Comparison of ENCODE assay signal across 26 cellular contexts in genomic region chr22:26409705-26410376, GRCh38. TPM values are rescaled to one million over a fixed set of nuclear protein-coding genes. Genes with fewer than 3 reads are reported as not detected.
DNase-seq lines count a peak whose midpoint lies in the region; ATAC-seq and TF ChIP-seq lines count a peak whose summit lies in the region.
"Had no signal": no experiment of that assay in that cellular context is flagged by ENCODE, and none has a peak within 500 bp of the region (broad histone marks: within the 10 kb centered on the region; RNA-seq: fewer than 3 reads in every experiment).

No MANE protein-coding gene starts in this region.

- peak overlapping the region; percentile 20 for H3K27ac Mint-ChIP-seq in endothelial cell (ENCODE audit: unreplicated experiment)
- H3K27ac Mint-ChIP-seq in stimulated activated effector memory CD8-positive, alpha-beta T cell treated with anti-CD3 and anti-CD28 coated beads, Interleukin-12 subunit alpha, Interleukin-12 subunit beta, amount 100 ng/mL, for 72 hours = no peak overlapping the region
- H3K27ac Mint-ChIP-seq: activated CD8-positive, alpha-beta memory T cell treated with anti-CD3 and anti-CD28 coated beads, Interleukin-2, amount 10 ng/mL, durations not matched to agents 7 days and 5 days; activated naive CD4-positive, alpha-beta T cell treated with anti-CD3 and anti-CD28 coated beads, Interleukin-2, amount 50 U/mL, for 72 hours; IgD-negative memory B cell had no signal

- DNase-seq in Ammon's horn (ENCODE audit: low spot score) = peak; percentile 39
- DNase-seq in MV-4-11 (lab: John Stamatoyannopoulos, UW) = peak; percentile 63
- DNase-seq in NCI-H748 treated with DMSO at 0.1 percent for 48 hours (lab: John Stamatoyannopoulos, UW) = peak; percentile 10
- DNase-seq in endothelial cell (ENCODE audit: low spot score) = no peak
- no peak for DNase-seq in CD1c-positive myeloid dendritic cell (ENCODE audit: extremely low spot score)
- DNase-seq in T-helper 1 cell = no peak
- DNase-seq in stimulated activated effector memory CD8-positive, alpha-beta T cell treated with anti-CD3 and anti-CD28 coated beads, Interleukin-12 subunit alpha, Interleukin-12 subunit beta, amount 100 ng/mL, for 72 hours (ENCODE audit: low spot score in 2 of 2) = no peak
- DNase-seq: activated CD4-positive, alpha-beta T cell treated with anti-CD3 and anti-CD28 coated beads for 48 hours; activated CD8-positive, alpha-beta memory T cell treated with anti-CD3 and anti-CD28 coated beads, Interleukin-2, amount 10 ng/mL, durations not matched to agents 7 days and 5 days; aorta; central memory CD4-positive, alpha-beta T cell; erythroblast; foreskin fibroblast; GF-D8; HCEC 1CT; MG63; NCI-H2029 treated with DMSO at 0.1 percent for 48 hours; NCI-H69; PC-3; SHP77 treated with DMSO at 0.1 percent for 48 hours; stimulated activated CD4-positive, alpha-beta T cell treated with anti-CD3 and anti-CD28 coated beads, Interleukin-2, amount 100 ng/mL, for 24 hours; stimulated activated naive CD4-positive, alpha-beta T cell treated with Interleukin-2 at 50 U/mL for 16 hours had no signal

- H3K4me3 Mint-ChIP-seq in endothelial cell (ENCODE audit: unreplicated experiment) = no peak overlapping the region
- no peak overlapping the region for H3K4me3 Mint-ChIP-seq in stimulated activated effector memory CD8-positive, alpha-beta T cell treated with anti-CD3 and anti-CD28 coated beads, Interleukin-12 subunit alpha, Interleukin-12 subunit beta, amount 100 ng/mL, for 72 hours
- H3K4me3 Mint-ChIP-seq: activated CD8-positive, alpha-beta memory T cell treated with anti-CD3 and anti-CD28 coated beads, Interleukin-2, amount 10 ng/mL, durations not matched to agents 7 days and 5 days; CD14-positive monocyte; IgD-negative memory B cell had no signal

- TF ChIP-seq CTCF in endothelial cell (IDR thresholded peaks at IDR 0.05; ENCODE audit: unreplicated experiment) = no peak

- no peaks in the 10 kb centered on the region for H3K9me3 Mint-ChIP-seq in endothelial cell (ENCODE audit: unreplicated experiment)
- H3K9me3 Mint-ChIP-seq in stimulated activated effector memory CD8-positive, alpha-beta T cell treated with anti-CD3 and anti-CD28 coated beads, Interleukin-12 subunit alpha, Interleukin-12 subunit beta, amount 100 ng/mL, for 72 hours = no peaks in the 10 kb centered on the region
- H3K9me3 Mint-ChIP-seq: activated naive CD4-positive, alpha-beta T cell treated with anti-CD3 and anti-CD28 coated beads, Interleukin-2, amount 50 U/mL, for 72 hours; IgD-negative memory B cell had no signal

- H3K4me1 Mint-ChIP-seq in endothelial cell (ENCODE audit: unreplicated experiment) = peaks cover 8% of the 10 kb centered on the region
- H3K4me1 Mint-ChIP-seq in stimulated activated effector memory CD8-positive, alpha-beta T cell treated with anti-CD3 and anti-CD28 coated beads, Interleukin-12 subunit alpha, Interleukin-12 subunit beta, amount 100 ng/mL, for 72 hours = peaks cover under 1% of the 10 kb centered on the region

- ATAC-seq in HG02610 (IDR thresholded peaks at IDR 0.05; ENCODE audit: unreplicated experiment) = no peak
- no peak for ATAC-seq in stimulated activated effector memory CD8-positive, alpha-beta T cell treated with anti-CD3 and anti-CD28 coated beads, Interleukin-12 subunit alpha, Interleukin-12 subunit beta, amount 100 ng/mL, for 72 hours
- ATAC-seq: activated CD8-positive, alpha-beta memory T cell treated with anti-CD3 and anti-CD28 coated beads, Interleukin-2, amount 10 ng/mL, durations not matched to agents 7 days and 5 days; activated naive CD4-positive, alpha-beta T cell treated with anti-CD3 and anti-CD28 coated beads, Interleukin-2, amount 50 U/mL, for 72 hours; PC-3 had no signal

- no peaks in the 10 kb centered on the region for H3K27me3 Mint-ChIP-seq in endothelial cell (ENCODE audit: unreplicated experiment)

- no peaks in the 10 kb centered on the region for H3K36me3 Mint-ChIP-seq in endothelial cell (ENCODE audit: low read depth, unreplicated experiment)
- no peaks in the 10 kb centered on the region for H3K36me3 Mint-ChIP-seq in stimulated activated effector memory CD8-positive, alpha-beta T cell treated with anti-CD3 and anti-CD28 coated beads, Interleukin-12 subunit alpha, Interleukin-12 subunit beta, amount 100 ng/mL, for 72 hours
- H3K36me3 Mint-ChIP-seq: activated CD8-positive, alpha-beta memory T cell treated with anti-CD3 and anti-CD28 coated beads, Interleukin-2, amount 10 ng/mL, durations not matched to agents 7 days and 5 days; activated naive CD4-positive, alpha-beta T cell treated with anti-CD3 and anti-CD28 coated beads, Interleukin-2, amount 50 U/mL, for 72 hours; CD14-positive monocyte had no signal

RNA-seq across cellular contexts. Expression of gene ASPHD2, which starts 19.2 kb away (rescaled TPM):
- 14.5 TPM for total RNA-seq in endothelial cell (ENCODE audit: unreplicated experiment)

Comparison
In these comparisons a context has a peak if more than half of its experiments do, and no peak if none do; other contexts are left out.
1. DNase-seq: peak in Ammon's horn (single experiment), MV-4-11 (single experiment) and NCI-H748 treated with DMSO at 0.1 percent for 48 hours (single experiment); none in endothelial cell (single experiment), CD1c-positive myeloid dendritic cell (single experiment), T-helper 1 cell (0 of 5) and stimulated activated effector memory CD8-positive, alpha-beta T cell treated with anti-CD3 and anti-CD28 coated beads, Interleukin-12 subunit alpha, Interleukin-12 subunit beta, amount 100 ng/mL, for 72 hours (0 of 2).